In genomic region chr11:20116825-20117224, GRCh38 we compare ENCODE assay signal across 29 cellular contexts. TPM values are rescaled to one million over a fixed set of nuclear protein-coding genes. Genes with fewer than 3 reads are reported as not detected.
"Had no signal": no experiment of that assay in that cellular context is flagged by ENCODE, and none has a peak within 500 bp of the region (broad histone marks: within the 10 kb centered on the region; RNA-seq: fewer than 3 reads in every experiment).

No MANE protein-coding gene starts in this region.

- H3K9me3 Mint-ChIP-seq: activated CD4-positive, alpha-beta T cell treated with anti-CD3 and anti-CD28 coated beads, Interleukin-2, amount 10 ng/mL, durations not matched to agents 24 days and 14 days; activated CD8-positive, alpha-beta T cell treated with anti-CD3 and anti-CD28 coated beads for 36 hours; memory B cell; naive B cell; neural progenitor cell; stimulated activated naive CD8-positive, alpha-beta T cell treated with anti-CD3 and anti-CD28 coated beads, Interleukin-15, Interleukin-2, amounts not matched to agents 100 ng/mL and 50 ng/mL, for 24 hours; T-cell; T-helper 2 cell treated with Interferon-gamma antibody and Interleukin-4, amounts not matched to agents 5 μg/mL and 100 μg/mL, for 36 hours had no signal

- DNase-seq: activated CD4-positive, alpha-beta T cell treated with anti-CD3 and anti-CD28 coated beads, Interleukin-2, amount 10 ng/mL, durations not matched to agents 24 days and 14 days; activated CD8-positive, alpha-beta memory T cell treated with anti-CD3 and anti-CD28 coated beads, Interleukin-2, amount 10 ng/mL, durations not matched to agents 7 days and 5 days; activated CD8-positive, alpha-beta T cell treated with anti-CD3 and anti-CD28 coated beads for 36 hours; activated effector memory CD4-positive, alpha-beta T cell treated with anti-CD3 and anti-CD28 coated beads, Interleukin-2, amount 50 U/mL, for 16 hours; activated naive CD4-positive, alpha-beta T cell treated with anti-CD3 and anti-CD28 coated beads, Interleukin-2, amount 50 U/mL, for 16 hours; activated T-cell treated with anti-CD3 and anti-CD28 coated beads for 4 hours; anterior cingulate cortex; body of pancreas; caudate nucleus; dermis blood vessel endothelial cell; effector CD8-positive, alpha-beta T cell; heart right ventricle; islet precursor cell; left colon; mucosa of descending colon; naive B cell; T-cell; uterus had no signal

- ATAC-seq: activated CD4-positive, CD25-positive, alpha-beta regulatory T cell treated with anti-CD3 and anti-CD28 coated beads, Interleukin-2, amount 50 U/mL, for 24 hours; activated CD8-positive, alpha-beta memory T cell treated with anti-CD3 and anti-CD28 coated beads, Interleukin-2, amount 10 ng/mL, durations not matched to agents 7 days and 5 days; activated CD8-positive, alpha-beta T cell treated with anti-CD3 and anti-CD28 coated beads for 36 hours; body of pancreas; heart right ventricle; left colon; mucosa of descending colon; T-cell had no signal

- H3K27ac ChIP-seq: body of pancreas, heart right ventricle, neural progenitor cell, prostate gland, right atrium auricular region, uterus, VCaP had no signal

- H3K9me3 ChIP-seq: body of pancreas, heart right ventricle, mucosa of descending colon, prostate gland, right atrium auricular region, uterus had no signal

- H3K4me1 Mint-ChIP-seq: activated CD8-positive, alpha-beta memory T cell treated with anti-CD3 and anti-CD28 coated beads, Interleukin-2, amount 10 ng/mL, durations not matched to agents 7 days and 5 days; T-cell had no signal

- H3K27me3 ChIP-seq: body of pancreas, heart right ventricle, neural progenitor cell, right atrium auricular region, uterus had no signal

- H3K36me3 Mint-ChIP-seq: activated CD8-positive, alpha-beta memory T cell treated with anti-CD3 and anti-CD28 coated beads, Interleukin-2, amount 10 ng/mL, durations not matched to agents 7 days and 5 days; T-cell had no signal

- H3K27ac Mint-ChIP-seq: activated CD4-positive, alpha-beta T cell treated with anti-CD3 and anti-CD28 coated beads, Interleukin-2, amount 10 ng/mL, durations not matched to agents 24 days and 14 days; activated CD8-positive, alpha-beta memory T cell treated with anti-CD3 and anti-CD28 coated beads, Interleukin-2, amount 10 ng/mL, durations not matched to agents 7 days and 5 days; activated CD8-positive, alpha-beta T cell treated with anti-CD3 and anti-CD28 coated beads for 36 hours; memory B cell; naive B cell; neural progenitor cell; stimulated activated naive CD8-positive, alpha-beta T cell treated with anti-CD3 and anti-CD28 coated beads, Interleukin-15, Interleukin-2, amounts not matched to agents 100 ng/mL and 50 ng/mL, for 24 hours; T-cell; T-helper 2 cell treated with Interferon-gamma antibody and Interleukin-4, amounts not matched to agents 5 μg/mL and 100 μg/mL, for 36 hours had no signal

- H3K36me3 ChIP-seq: neural progenitor cell, prostate gland, uterus had no signal

- H3K4me3 Mint-ChIP-seq: activated CD4-positive, alpha-beta T cell treated with anti-CD3 and anti-CD28 coated beads, Interleukin-2, amount 10 ng/mL, durations not matched to agents 24 days and 14 days; activated CD8-positive, alpha-beta memory T cell treated with anti-CD3 and anti-CD28 coated beads, Interleukin-2, amount 10 ng/mL, durations not matched to agents 7 days and 5 days; activated CD8-positive, alpha-beta T cell treated with anti-CD3 and anti-CD28 coated beads for 36 hours; memory B cell; neural progenitor cell; stimulated activated naive CD8-positive, alpha-beta T cell treated with anti-CD3 and anti-CD28 coated beads, Interleukin-15, Interleukin-2, amounts not matched to agents 100 ng/mL and 50 ng/mL, for 24 hours; T-cell; T-helper 2 cell treated with Interferon-gamma antibody and Interleukin-4, amounts not matched to agents 5 μg/mL and 100 μg/mL, for 36 hours had no signal

- H3K4me3 ChIP-seq: body of pancreas, heart right ventricle, mucosa of descending colon, neural progenitor cell, prostate gland, right atrium auricular region, uterus had no signal

- H3K4me1 ChIP-seq: neural progenitor cell, uterus had no signal

RNA-seq across cellular contexts. Expression of gene DBX1, which starts 43.5 kb away (rescaled TPM):
- total RNA-seq: activated CD4-positive, alpha-beta T cell treated with anti-CD3 and anti-CD28 coated beads, Interleukin-2, amount 10 ng/mL, durations not matched to agents 24 days and 14 days; activated CD8-positive, alpha-beta memory T cell treated with anti-CD3 and anti-CD28 coated beads, Interleukin-2, amount 10 ng/mL, durations not matched to agents 7 days and 5 days; activated CD8-positive, alpha-beta T cell treated with anti-CD3 and anti-CD28 coated beads for 36 hours; body of pancreas; dermis blood vessel endothelial cell; heart right ventricle; left colon; lower leg skin; mucosa of descending colon; omental fat pad; prostate gland; right atrium auricular region; T-cell; uterus had no signal
- polyA plus RNA-seq: esophagus, heart right ventricle had no signal
